In genomic region chr1:30724175-30724574, GRCh38 we compare ENCODE assay signal across 10 cellular contexts. TPM values are rescaled to one million over a fixed set of nuclear protein-coding genes. Genes with fewer than 3 reads are reported as not detected.
DNase-seq lines count a peak whose midpoint lies in the region; ATAC-seq and TF ChIP-seq lines count a peak whose summit lies in the region.
"Had no signal": no experiment of that assay in that cellular context is flagged by ENCODE, and none has a peak within 500 bp of the region (broad histone marks: within the 10 kb centered on the region; RNA-seq: fewer than 3 reads in every experiment).

No MANE protein-coding gene starts in this region.

- H3K9me3 Mint-ChIP-seq in T-cell: no peaks in the 10 kb centered on the region

- CTCF ChIA-PET in T-cell (lab: Charles Lee): interaction anchor here (0.7 to 1.4 kb wide), 3 partner anchors 13 to 56 kb away, joined by 3 to 10 read pairs (median 4); no protein-coding TSS in a partner anchor

- POLR2A ChIA-PET in T-cell (lab: Charles Lee): no interaction called here

- H3K27me3 Mint-ChIP-seq in T-cell: no peaks in the 10 kb centered on the region

- H3K4me3 ChIP-seq in AG10803 (ENCODE audit: low read length) (no peak overlapping the region), fibroblast of pulmonary artery (replicated peaks; ENCODE audit: low read depth, low read length) (no peak overlapping the region)
- H3K4me3 ChIP-seq: body of pancreas, right atrium auricular region had no signal

- peak overlapping the region; percentile 31 to 62 for H3K27ac Mint-ChIP-seq in T-cell

- TF ChIP-seq CTCF in AG10803 (conservative IDR thresholded peaks at IDR 0.05; ENCODE audit: low read length) (peak; percentile 13), GM12874 (IDR thresholded peaks at IDR 0.05; ENCODE audit: insufficient read depth, low read depth, low read length) (peak; percentile 45; the same call in 1 of the 2 replicates), fibroblast of pulmonary artery (IDR thresholded peaks at IDR 0.05; ENCODE audit: low read length, missing control alignments) (peak; percentile 28)

- peaks cover 10% of the 10 kb centered on the region for H3K36me3 Mint-ChIP-seq in T-cell

- peaks cover 27 to 53% (median 41%) of the 10 kb centered on the region in 3 donors for H3K4me1 Mint-ChIP-seq in T-cell

- DNase-seq in AG10803 (ENCODE audit: low read depth): no peak
- DNase-seq in T-cell: no peak
- no peak for DNase-seq in fibroblast of pulmonary artery (ENCODE audit: low read depth)
- DNase-seq: body of pancreas had no signal

- ATAC-seq in T-cell (replicated peaks in 1 of 4) (no peak), GM18867 (IDR thresholded peaks at IDR 0.05; ENCODE audit: unreplicated experiment) (no peak), HG03571 (IDR thresholded peaks at IDR 0.05; ENCODE audit: unreplicated experiment) (no peak), GM21381 (IDR thresholded peaks at IDR 0.05; ENCODE audit: unreplicated experiment) (no peak), GM19324 (IDR thresholded peaks at IDR 0.05; ENCODE audit: low FRiP score, unreplicated experiment) (no peak)
- ATAC-seq: body of pancreas had no signal

- H3K4me3 Mint-ChIP-seq in T-cell: no peak overlapping the region

RNA-seq across cellular contexts. Expression of gene MATN1, which starts 0.8 kb away (rescaled TPM):
- 1 to 10 TPM in 2 of 5 donors, under 1 TPM in 3; 0.20 to 5.5 (median 0.60) TPM for total RNA-seq in T-cell
- total RNA-seq: right atrium auricular region had no signal

RNA-seq across cellular contexts. Expression of gene LAPTM5, which starts 33.4 kb away (rescaled TPM):
- 100 to 1,000 TPM; 529 to 586 (median 559) TPM for total RNA-seq in T-cell
